ENCODE assay signal across 8 cellular contexts in genomic region chr21:32771134-32771523, GRCh38. TPM values are rescaled to one million over a fixed set of nuclear protein-coding genes. Genes with fewer than 3 reads are reported as not detected.
A peak's percentile ranks its signal among the peaks of the same experiment; 100 is the strongest.
DNase-seq lines count a peak whose midpoint lies in the region; ATAC-seq and TF ChIP-seq lines count a peak whose summit lies in the region.

No MANE protein-coding gene starts in this region.

- peak overlapping the region; percentile 94 for H3K9ac ChIP-seq in PC-3 (ENCODE audit: low read length)

- peaks cover 60% of the 10 kb centered on the region for H3K4me1 Mint-ChIP-seq in activated naive CD4-positive, alpha-beta T cell treated with anti-CD3 and anti-CD28 coated beads, Interleukin-2, amount 10 ng/mL, durations not matched to agents 7 days and 5 days

- H3K36me3 ChIP-seq in PC-3 (ENCODE audit: low read depth, low read length) = peaks cover 30% of the 10 kb centered on the region
- H3K36me3 ChIP-seq in cardiac muscle cell = peaks cover 6% of the 10 kb centered on the region

- ATAC-seq in GM18870 (IDR thresholded peaks at IDR 0.05; ENCODE audit: unreplicated experiment) = peak; percentile 19
- ATAC-seq in HG03095 (IDR thresholded peaks at IDR 0.05; ENCODE audit: unreplicated experiment) = peak; percentile 29
- ATAC-seq in PC-3 = peak; percentile 33

- no peaks in the 10 kb centered on the region for H3F3A ChIP-seq in PC-3 (ENCODE audit: low read length, unreplicated experiment)

- peaks cover 37% of the 10 kb centered on the region for H3K36me3 Mint-ChIP-seq in activated naive CD4-positive, alpha-beta T cell treated with anti-CD3 and anti-CD28 coated beads, Interleukin-2, amount 10 ng/mL, durations not matched to agents 7 days and 5 days

- no peaks in the 10 kb centered on the region for H3K9me2 ChIP-seq in PC-3 (replicated peaks; ENCODE audit: low read length)

- H3K27me3 ChIP-seq in PC-3 (ENCODE audit: low read length) (no peaks in the 10 kb centered on the region), cardiac muscle cell (no peaks in the 10 kb centered on the region)

- H3K9me3 Mint-ChIP-seq in activated naive CD4-positive, alpha-beta T cell treated with anti-CD3 and anti-CD28 coated beads, Interleukin-2, amount 10 ng/mL, durations not matched to agents 7 days and 5 days = no peaks in the 10 kb centered on the region

- H3K4me1 ChIP-seq in PC-3 (ENCODE audit: insufficient read depth, low read length) (peaks cover 26% of the 10 kb centered on the region), cardiac muscle cell (ENCODE audit: low read depth) (peaks cover 15% of the 10 kb centered on the region)

- peaks cover 48% of the 10 kb centered on the region for H4K20me1 ChIP-seq in PC-3 (ENCODE audit: low read length)

- peak overlapping the region; percentile 83 for H2AFZ ChIP-seq in PC-3 (ENCODE audit: low read length)

- peak overlapping the region; percentile 94 for H3K4me2 ChIP-seq in PC-3 (ENCODE audit: low read length)

- no peak for TF ChIP-seq CTCF in C4-2B (conservative IDR thresholded peaks at IDR 0.05)
- TF ChIP-seq CTCF in PC-3 (conservative IDR thresholded peaks at IDR 0.05; ENCODE audit: low read depth, low read length) = no peak
- no peak for TF ChIP-seq CTCF in cardiac muscle cell (IDR thresholded peaks at IDR 0.05; ENCODE audit: low read depth, low read length)

- H3K4me3 Mint-ChIP-seq in activated naive CD4-positive, alpha-beta T cell treated with anti-CD3 and anti-CD28 coated beads, Interleukin-2, amount 10 ng/mL, durations not matched to agents 7 days and 5 days = peak overlapping the region; percentile 92

- H3K79me2 ChIP-seq in PC-3 (ENCODE audit: low read length) = peaks cover 54% of the 10 kb centered on the region

- H3K27ac ChIP-seq in C4-2B (peak overlapping the region; percentile 91), PC-3 (ENCODE audit: low read length) (peak overlapping the region; percentile 67), cardiac muscle cell (peak overlapping the region; percentile 95)

- H3K4me3 ChIP-seq in PC-3 (ENCODE audit: low read length) = peak overlapping the region; percentile 93
- peak overlapping the region; percentile 90 for H3K4me3 ChIP-seq in cardiac muscle cell

- H3K9me3 ChIP-seq in PC-3 (ENCODE audit: low read length) (no peaks in the 10 kb centered on the region), cardiac muscle cell (ENCODE audit: low read depth) (no peaks in the 10 kb centered on the region)

- intact Hi-C loops in PC-3 (cut with micrococcal nuclease) (loop anchor here (10.0 kb wide), 1 partner anchor 356 kb away; the partner anchor contains the start of gene EVA1C), posterior vena cava (cut with DNase I) (loop anchor here in 1 of 2 donors (5.0 kb wide), 1 partner anchor 44 kb away; the partner anchor contains the start of gene SYNJ1)

- POLR2A ChIA-PET in PC-3 (lab: Charles Lee; ENCODE audit: unreplicated experiment) = interaction anchor here (0.6 to 0.8 kb wide), 4 partner anchors 14 to 368 kb away, joined by 3 to 11 read pairs (median 8); partner anchors contain the start of gene CFAP298

- peaks cover 8% of the 10 kb centered on the region for H3K27me3 Mint-ChIP-seq in activated naive CD4-positive, alpha-beta T cell treated with anti-CD3 and anti-CD28 coated beads, Interleukin-2, amount 10 ng/mL, durations not matched to agents 7 days and 5 days

- CTCF ChIA-PET in PC-3 (lab: Charles Lee) = interaction anchor here (0.6 to 0.7 kb wide), 3 partner anchors 43 to 348 kb away, joined by 3 to 10 read pairs (median 3); partner anchors contain the start of gene SYNJ1
- CTCF ChIA-PET in activated naive CD4-positive, alpha-beta T cell treated with anti-CD3 and anti-CD28 coated beads, Interleukin-2, amount 10 ng/mL, durations not matched to agents 7 days and 5 days (lab: Charles Lee) = interaction anchor here (0.6 to 1.9 kb wide), 11 partner anchors 9 to 584 kb away, joined by 3 to 6 read pairs (median 3); partner anchors contain the start of genes CFAP298 and SYNJ1

- peak; percentile 50 for DNase-seq in PC-3
- peak; percentile 78 for DNase-seq in activated naive CD4-positive, alpha-beta T cell treated with anti-CD3 and anti-CD28 coated beads, Interleukin-2, amount 10 ng/mL, durations not matched to agents 7 days and 5 days
- DNase-seq in cardiac muscle cell (ENCODE audit: low read depth in 1 of 2, low spot score in 1 of 2) = peak; percentile 65 to 80
- DNase-seq in posterior vena cava (ENCODE audit: low spot score) = peak; percentile 91
- no peak for DNase-seq in T1000 (lab: John Stamatoyannopoulos, UW)

- peak overlapping the region; percentile 93 for H3K27ac Mint-ChIP-seq in activated naive CD4-positive, alpha-beta T cell treated with anti-CD3 and anti-CD28 coated beads, Interleukin-2, amount 10 ng/mL, durations not matched to agents 7 days and 5 days

- BruUV-seq in PC-3 (replicated peaks; lab: Mats Ljungman, UMichigan) = no TSS peak

RNA-seq across cellular contexts. Expression of gene PAXBP1, which starts 0.4 kb away (rescaled TPM):
- total RNA-seq in PC-3 (2014; rRNA removed) = 41.7 and 45.1 TPM in 2 replicates
- total RNA-seq in cardiac muscle cell = 28.7 and 76.3 TPM in 2 replicates
- 30.5 and 36.7 TPM in 2 replicates for polyA plus RNA-seq in cardiac muscle cell
- 10 to 100 TPM; 25.4 to 28.3 TPM for total RNA-seq in posterior vena cava

RNA-seq across cellular contexts. Expression of gene SYNJ1, which starts 43.3 kb away (rescaled TPM):
- 7.0 and 16.2 TPM in 2 replicates for total RNA-seq in PC-3 (2014; rRNA removed)
- 6.0 and 10.0 TPM in 2 replicates for total RNA-seq in cardiac muscle cell
- 5.9 and 8.6 TPM in 2 replicates for polyA plus RNA-seq in cardiac muscle cell
- total RNA-seq in posterior vena cava = 10 to 100 TPM; 15.1 to 18.9 TPM
